Comparison of ENCODE assay signal across 8 cellular contexts in the genomic region with DNA sequence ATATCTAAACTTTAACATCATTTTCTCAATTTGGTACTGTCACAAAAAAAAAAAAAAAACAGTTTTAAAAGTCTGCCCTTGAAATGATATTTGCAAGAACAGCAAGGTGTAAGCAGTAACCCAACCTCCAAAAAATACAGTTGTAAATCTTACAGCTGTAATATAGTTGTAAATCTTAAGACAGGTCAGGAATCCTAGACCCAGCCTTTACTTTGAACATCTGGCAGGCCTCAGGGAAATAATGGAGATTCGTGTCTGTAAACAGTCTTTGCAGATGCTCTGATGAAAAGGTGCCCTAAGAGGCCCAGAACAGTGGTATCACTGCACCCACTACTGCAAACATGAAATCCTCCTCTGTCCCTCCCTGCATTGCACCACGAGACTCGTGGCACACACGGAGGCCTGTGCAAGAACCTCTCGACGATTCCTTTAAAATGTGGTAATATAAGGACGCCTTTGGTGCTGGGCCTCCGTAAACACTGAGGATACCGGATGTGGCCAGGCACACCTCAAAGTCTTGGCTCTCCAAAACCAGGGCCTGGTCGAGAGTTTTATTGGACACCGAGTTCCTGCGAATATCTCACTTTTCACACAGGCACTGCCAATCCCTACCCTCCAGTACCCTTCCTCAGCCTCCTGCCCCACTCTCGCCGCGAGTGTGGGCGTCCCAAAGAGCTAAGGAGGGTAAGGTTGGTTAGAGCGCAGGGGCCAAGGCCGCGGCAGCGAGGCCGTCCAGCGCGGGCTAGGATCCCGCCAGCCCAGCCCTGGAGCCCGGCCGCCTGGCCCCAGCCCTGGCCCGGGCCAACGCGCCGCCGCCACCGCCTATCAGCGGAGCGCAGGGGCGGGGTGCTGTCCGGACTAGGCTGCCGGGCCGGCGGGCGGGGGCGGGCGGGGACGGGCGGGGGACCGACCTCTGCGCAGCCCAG. TPM values are rescaled to one million over a fixed set of nuclear protein-coding genes. Genes with fewer than 3 reads are reported as not detected.
DNase-seq lines count a peak whose midpoint lies in the region; ATAC-seq and TF ChIP-seq lines count a peak whose summit lies in the region.

No MANE protein-coding gene starts in this region.

- CTCF ChIA-PET in activated CD4-positive, alpha-beta memory T cell treated with anti-CD3 and anti-CD28 coated beads, Interleukin-2, amount 10 ng/mL, durations not matched to agents 7 days and 5 days (lab: Charles Lee), result interaction anchor here (0.6 to 2.8 kb wide), 3 partner anchors 109 to 236 kb away, joined by 3 to 12 read pairs (median 3); no protein-coding TSS in a partner anchor

- no peaks in the 10 kb centered on the region for H3K27me3 Mint-ChIP-seq in activated CD4-positive, alpha-beta memory T cell treated with anti-CD3 and anti-CD28 coated beads, Interleukin-2, amount 10 ng/mL, durations not matched to agents 7 days and 5 days

- H3K4me3 ChIP-seq in endocrine pancreas (ENCODE audit: control insufficient read depth, insufficient read depth, low read length) (peak overlapping the region; percentile 77), mononuclear cell (ENCODE audit: low read length) (peak overlapping the region; percentile 48)

- no peaks in the 10 kb centered on the region for H3K27me3 ChIP-seq in endocrine pancreas (ENCODE audit: control insufficient read depth, insufficient read depth, low read length)
- no peaks in the 10 kb centered on the region for H3K27me3 ChIP-seq in mononuclear cell (ENCODE audit: insufficient read depth, low read length)

- H3K4me1 ChIP-seq in endocrine pancreas (ENCODE audit: control insufficient read depth, insufficient read depth, low read length) (peaks cover 36% of the 10 kb centered on the region), mononuclear cell (ENCODE audit: insufficient read depth, low read length) (peaks cover 25% of the 10 kb centered on the region)

- POLR2A ChIA-PET in activated CD4-positive, alpha-beta memory T cell treated with anti-CD3 and anti-CD28 coated beads, Interleukin-2, amount 10 ng/mL, durations not matched to agents 7 days and 5 days (lab: Charles Lee), result interaction anchor here (0.8 to 4.0 kb wide), 9 partner anchors 52 to 416 kb away, joined by 3 to 58 read pairs (median 5); no protein-coding TSS in a partner anchor

- H3K9me3 Mint-ChIP-seq in activated CD4-positive, alpha-beta memory T cell treated with anti-CD3 and anti-CD28 coated beads, Interleukin-2, amount 10 ng/mL, durations not matched to agents 7 days and 5 days, result no peaks in the 10 kb centered on the region

- H3K36me3 Mint-ChIP-seq in activated CD4-positive, alpha-beta memory T cell treated with anti-CD3 and anti-CD28 coated beads, Interleukin-2, amount 10 ng/mL, durations not matched to agents 7 days and 5 days (ENCODE audit: low read depth), result peaks cover 21% of the 10 kb centered on the region

- no peak for TF ChIP-seq CTCF in AG09319 (IDR thresholded peaks at IDR 0.05; ENCODE audit: low read depth, low read length)

- no peak overlapping the region for H3K9ac ChIP-seq in endocrine pancreas (ENCODE audit: control insufficient read depth, insufficient read depth, low read length)

- ATAC-seq in GM18520 (IDR thresholded peaks at IDR 0.05; ENCODE audit: unreplicated experiment) (peak; percentile 55), HG02981 (IDR thresholded peaks at IDR 0.05; ENCODE audit: unreplicated experiment) (peak; percentile 70)

- peak overlapping the region; percentile 82 for H3K4me3 Mint-ChIP-seq in activated CD4-positive, alpha-beta memory T cell treated with anti-CD3 and anti-CD28 coated beads, Interleukin-2, amount 10 ng/mL, durations not matched to agents 7 days and 5 days

- no peaks in the 10 kb centered on the region for H3K36me3 ChIP-seq in endocrine pancreas (ENCODE audit: control insufficient read depth, insufficient read depth, low read length)

- peak overlapping the region; percentile 86 for H3K27ac Mint-ChIP-seq in activated CD4-positive, alpha-beta memory T cell treated with anti-CD3 and anti-CD28 coated beads, Interleukin-2, amount 10 ng/mL, durations not matched to agents 7 days and 5 days

- peaks cover 73% of the 10 kb centered on the region for H3K4me1 Mint-ChIP-seq in activated CD4-positive, alpha-beta memory T cell treated with anti-CD3 and anti-CD28 coated beads, Interleukin-2, amount 10 ng/mL, durations not matched to agents 7 days and 5 days

- no peaks in the 10 kb centered on the region for H3K9me3 ChIP-seq in endocrine pancreas (ENCODE audit: control insufficient read depth, low read length)
- H3K9me3 ChIP-seq in mononuclear cell (ENCODE audit: low read depth, low read length), result no peaks in the 10 kb centered on the region

- DNase-seq in AG09319 (ENCODE audit: extremely low read depth, low read depth) (peak; percentile 32), NCI-H510A treated with DMSO at 0.1 percent for 48 hours (lab: John Stamatoyannopoulos, UW) (peak; percentile 49)
- peak; percentile 70 for DNase-seq in activated CD4-positive, alpha-beta memory T cell treated with anti-CD3 and anti-CD28 coated beads, Interleukin-2, amount 10 ng/mL, durations not matched to agents 7 days and 5 days
- DNase-seq in stimulated activated naive CD4-positive, alpha-beta T cell treated with Interleukin-2 at 50 U/mL for 16 hours (lab: John Stamatoyannopoulos, UW), result peak; percentile 53

RNA-seq across cellular contexts. Expression of gene REEP3, which starts 0.5 kb away (rescaled TPM):
- 10 to 100 TPM; 22.8 to 26.9 TPM for total RNA-seq in activated CD4-positive, alpha-beta memory T cell treated with anti-CD3 and anti-CD28 coated beads, Interleukin-2, amount 10 ng/mL, durations not matched to agents 7 days and 5 days
- total RNA-seq in mononuclear cell, result 8.0 TPM

RNA-seq across cellular contexts. Expression of gene JMJD1C, which starts 54.9 kb away (rescaled TPM):
- 10 to 100 TPM; 65.6 to 66.8 TPM for total RNA-seq in activated CD4-positive, alpha-beta memory T cell treated with anti-CD3 and anti-CD28 coated beads, Interleukin-2, amount 10 ng/mL, durations not matched to agents 7 days and 5 days
- 572 TPM for total RNA-seq in mononuclear cell

Comparison
In these comparisons a context has a peak if more than half of its experiments do, and no peak if none do; other contexts are left out.
1. Peak in every context shown above with its lines: DNase-seq, ATAC-seq and H3K4me3 ChIP-seq.